ENCODE assay signal across 28 cellular contexts in genomic region chr4:91220315-91220714, GRCh38.
"Had no signal": no experiment of that assay in that cellular context is flagged by ENCODE, and none has a peak within 500 bp of the region (broad histone marks: within the 10 kb centered on the region; RNA-seq: fewer than 3 reads in every experiment).

No MANE protein-coding gene starts in this region.

- H3K27ac ChIP-seq: cardiac muscle cell, SJCRH30, SK-N-MC had no signal

- H3K27me3 ChIP-seq: cardiac muscle cell, SJCRH30 had no signal

- H3K9me3 ChIP-seq: SJCRH30 had no signal

- DNase-seq: activated CD4-positive, alpha-beta T cell treated with anti-CD3 and anti-CD28 coated beads, Interleukin-2, amount 10 ng/mL, durations not matched to agents 24 days and 14 days; activated CD4-positive, alpha-beta T cell treated with anti-CD3 and anti-CD28 coated beads, Interleukin-2, amount 50 U/mL, for 4 hours; activated CD8-positive, alpha-beta T cell treated with anti-CD3 and anti-CD28 coated beads for 36 hours; activated effector memory CD4-positive, alpha-beta T cell treated with anti-CD3 and anti-CD28 coated beads, Interleukin-2, amount 50 U/mL, for 16 hours; activated naive CD4-positive, alpha-beta T cell; activated naive CD4-positive, alpha-beta T cell treated with anti-CD3 and anti-CD28 coated beads, Interleukin-2, amount 50 U/mL, for 16 hours; activated naive CD8-positive, alpha-beta T cell treated with anti-CD3 and anti-CD28 coated beads for 36 hours; activated T-cell treated with anti-CD3 and anti-CD28 coated beads, Interleukin-2, amount 50 U/mL, for 1 hour; activated T-cell treated with anti-CD3 and anti-CD28 coated beads, Interleukin-2, amount 50 U/mL, for 72 hours; amniotic stem cell; aorta; Kasumi-1; KG1; MM.1S; MV-4-11; NCI-H1092; NCI-H1436 treated with DMSO at 0.1 percent for 48 hours; NCI-H187 treated with DMSO at 0.1 percent for 48 hours; NCI-H345; NCI-H510A; NCI-H526; SHP77; T1000 had no signal

- H3K4me3 ChIP-seq: cardiac muscle cell, SJCRH30, SK-N-MC had no signal

- ATAC-seq: activated CD8-positive, alpha-beta T cell treated with anti-CD3 and anti-CD28 coated beads for 36 hours; activated T-cell treated with anti-CD3 and anti-CD28 coated beads, Interleukin-2, amount 50 U/mL, for 72 hours; activated T-helper 17 cell treated with anti-CD3 and anti-CD28 coated beads, Interleukin-2, amount 50 U/mL, for 72 hours; Panc1 had no signal

- H3K36me3 ChIP-seq: cardiac muscle cell, SJCRH30 had no signal
